ENCODE assay signal across 8 cellular contexts in genomic region chr5:65481635-65482271, GRCh38. TPM values are rescaled to one million over a fixed set of nuclear protein-coding genes. Genes with fewer than 3 reads are reported as not detected.
DNase-seq lines count a peak whose midpoint lies in the region; ATAC-seq, FAIRE-seq and TF ChIP-seq lines count a peak whose summit lies in the region.

Gene ADAMTS6, minus strand, starts transcription at chr5:65481920. Its CDS starts 8,247 bp downstream, at chr5:65473673.

- no peak for TF ChIP-seq CTCF in HEK293 (tag by site-specific recombination; IDR thresholded peaks at IDR 0.05)
- no peak for TF ChIP-seq CTCF in ascending aorta (IDR thresholded peaks at IDR 0.05)

- POLR2A ChIA-PET in HEK293 (lab: Yijun Ruan, JAX), result interaction anchor here (0.6 to 1.7 kb wide), 7 partner anchors 159 to 671 kb away, joined by 3 to 8 read pairs (median 3); no protein-coding TSS in a partner anchor

- H3K36me3 ChIP-seq in HEK293 (ENCODE audit: control insufficient read depth in 2 of 2, insufficient read depth in 1 of 2, low read length in 2 of 2) (no peaks in the 10 kb centered on the region), ascending aorta (no peaks in the 10 kb centered on the region)

- H3K9me3 ChIP-seq in HEK293 (ENCODE audit: control insufficient read depth, insufficient read depth, low read depth, low read length), result no peaks in the 10 kb centered on the region
- H3K9me3 ChIP-seq in ascending aorta, result no peaks in the 10 kb centered on the region
- H3K9me3 ChIP-seq in right cardiac atrium (ENCODE audit: control insufficient read depth, low read length), result no peaks in the 10 kb centered on the region

- H3K4me1 ChIP-seq in HEK293 (ENCODE audit: control insufficient read depth, insufficient read depth, low read length) (peaks cover 22% of the 10 kb centered on the region), ascending aorta (peaks cover 0 to 3% of the 10 kb centered on the region in 2 donors), right cardiac atrium (ENCODE audit: control insufficient read depth, insufficient read depth, low read length) (no peaks in the 10 kb centered on the region)

- CTCF ChIA-PET in HEK293 (lab: Yijun Ruan, JAX), result interaction anchor here (0.6 to 3.9 kb wide), 15 partner anchors 11 to 847 kb away, joined by 3 to 53 read pairs (median 4); no protein-coding TSS in a partner anchor

- H3K27ac ChIP-seq in HEK293 (ENCODE audit: extremely low read depth, low read depth, low read length), result peak within 1 kb of the TSS; percentile 85
- H3K27ac ChIP-seq in ascending aorta, result peak within 1 kb of the TSS; percentile 92
- H3K27ac ChIP-seq in right cardiac atrium (ENCODE audit: low read length), result peak within 1 kb of the TSS; percentile 89

- DNase-seq in NAMALWA (ENCODE audit: low spot score) (peak; percentile 96), ascending aorta (ENCODE audit: low spot score in 2 of 2) (peak; percentile 74 to 97), right cardiac atrium (peak; percentile 93 to 96 (median 95)), pulmonary artery endothelial cell (ENCODE audit: low read depth, low spot score) (peak; percentile 84), urothelium cell line (ENCODE audit: low spot score) (peak; percentile 86)
- peak; percentile 74 for DNase-seq in T-helper 2 cell treated with Interferon-gamma antibody and Interleukin-4, amounts not matched to agents 5 μg/mL and 100 μg/mL, for 36 hours (ENCODE audit: low spot score)

- H3K27ac Mint-ChIP-seq in T-helper 2 cell treated with Interferon-gamma antibody and Interleukin-4, amounts not matched to agents 5 μg/mL and 100 μg/mL, for 36 hours, result peak within 1 kb of the TSS; percentile 87

- H3K4me3 Mint-ChIP-seq in T-helper 2 cell treated with Interferon-gamma antibody and Interleukin-4, amounts not matched to agents 5 μg/mL and 100 μg/mL, for 36 hours, result no peak within 1 kb of the TSS

- H3K27me3 ChIP-seq in ascending aorta (no peaks in the 10 kb centered on the region), right cardiac atrium (ENCODE audit: control insufficient read depth, insufficient read depth) (no peaks in the 10 kb centered on the region)

- H3K4me1 Mint-ChIP-seq in T-helper 2 cell treated with Interferon-gamma antibody and Interleukin-4, amounts not matched to agents 5 μg/mL and 100 μg/mL, for 36 hours (ENCODE audit: low read depth), result peaks cover 20% of the 10 kb centered on the region

- peaks cover 3% of the 10 kb centered on the region for H3K27me3 Mint-ChIP-seq in T-helper 2 cell treated with Interferon-gamma antibody and Interleukin-4, amounts not matched to agents 5 μg/mL and 100 μg/mL, for 36 hours (ENCODE audit: low read depth)

- peak; percentile 97 to 98 for ATAC-seq in right cardiac atrium

- 0% methylated on average over 12 of the region's 12 CpGs for WGBS in right cardiac atrium

- H3K4me3 ChIP-seq in HEK293 (ENCODE audit: low read depth, low read length), result peak within 1 kb of the TSS; percentile 54
- H3K4me3 ChIP-seq in ascending aorta, result peak within 1 kb of the TSS; percentile 61 to 69
- H3K4me3 ChIP-seq in right cardiac atrium (ENCODE audit: low read length), result peak within 1 kb of the TSS; percentile 98

- peak; percentile 28 for TF ChIP-seq POLR2A in GM10847 (IDR thresholded peaks at IDR 0.05; ENCODE audit: extremely low read depth, insufficient read length)

- no peaks in the 10 kb centered on the region for H3K36me3 Mint-ChIP-seq in T-helper 2 cell treated with Interferon-gamma antibody and Interleukin-4, amounts not matched to agents 5 μg/mL and 100 μg/mL, for 36 hours (ENCODE audit: low read depth)

- no peaks in the 10 kb centered on the region for H3K9me3 Mint-ChIP-seq in T-helper 2 cell treated with Interferon-gamma antibody and Interleukin-4, amounts not matched to agents 5 μg/mL and 100 μg/mL, for 36 hours

- FAIRE-seq in urothelium cell line (lab: Jason Lieb, UNC), result peak; percentile 87

- intact Hi-C loops in ascending aorta (cut with DNase I) (loop anchor here (2.0 to 10.0 kb wide), 9 partner anchors 81 to 671 kb away; partner anchors contain the start of genes CENPK, PPWD1 and SREK1), right cardiac atrium (cut with DNase I) (loop anchor here (2.0 to 10.0 kb wide), 10 partner anchors 377 to 847 kb away; no protein-coding TSS in a partner anchor)

TF ChIP-seq in HEK293, 187 proteins besides CTCF, POLR2A, EP300 and RAD21 (continues in another document):
- TF ChIP-seq BCL11A (tag by site-specific recombination; IDR thresholded peaks at IDR 0.05; ENCODE audit: low read depth) (no peak), ZNF626 (tag by site-specific recombination; IDR thresholded peaks at IDR 0.05) (no peak), ZNF366 (tag by site-specific recombination; conservative IDR thresholded peaks at IDR 0.05) (peak; percentile 84), ZNF645 (tag by site-specific recombination; IDR thresholded peaks at IDR 0.05) (no peak), ZNF830 (tag by site-specific recombination; IDR thresholded peaks at IDR 0.05; ENCODE audit: low read depth) (no peak), ZNF654 (tag by site-specific recombination; IDR thresholded peaks at IDR 0.05; ENCODE audit: low read depth) (no peak), ZNF596 (tag by site-specific recombination; IDR thresholded peaks at IDR 0.05) (no peak), ZNF248 (tag by site-specific recombination; IDR thresholded peaks at IDR 0.05) (no peak), ZNF677 (tag by site-specific recombination; IDR thresholded peaks at IDR 0.05) (no peak), ZNF184 (tag by site-specific recombination; IDR thresholded peaks at IDR 0.05) (no peak), ZNF274 (IDR thresholded peaks at IDR 0.05; ENCODE audit: low read length) (no peak), ZNF274 (tag by site-specific recombination; IDR thresholded peaks at IDR 0.05; ENCODE audit: borderline replicate concordance) (no peak), ZNF335 (tag by site-specific recombination; conservative IDR thresholded peaks at IDR 0.05) (peak; percentile 91), GLIS2 (tag by site-specific recombination; IDR thresholded peaks at IDR 0.05) (no peak), ZNF302 (tag by site-specific recombination; IDR thresholded peaks at IDR 0.05; ENCODE audit: low read depth) (no peak), EGR2 (tag by site-specific recombination; IDR thresholded peaks at IDR 0.05; ENCODE audit: low read depth) (no peak), ZNF239 (tag by site-specific recombination; IDR thresholded peaks at IDR 0.05) (no peak), ZFP41 (tag by site-specific recombination; IDR thresholded peaks at IDR 0.05; ENCODE audit: borderline replicate concordance) (no peak), HOXD13 (CRISPR knock-in tag; IDR thresholded peaks at IDR 0.05; ENCODE audit: borderline replicate concordance) (no peak), ZNF514 (tag by site-specific recombination; IDR thresholded peaks at IDR 0.05) (no peak)
- TF ChIP-seq, protein P1, sequence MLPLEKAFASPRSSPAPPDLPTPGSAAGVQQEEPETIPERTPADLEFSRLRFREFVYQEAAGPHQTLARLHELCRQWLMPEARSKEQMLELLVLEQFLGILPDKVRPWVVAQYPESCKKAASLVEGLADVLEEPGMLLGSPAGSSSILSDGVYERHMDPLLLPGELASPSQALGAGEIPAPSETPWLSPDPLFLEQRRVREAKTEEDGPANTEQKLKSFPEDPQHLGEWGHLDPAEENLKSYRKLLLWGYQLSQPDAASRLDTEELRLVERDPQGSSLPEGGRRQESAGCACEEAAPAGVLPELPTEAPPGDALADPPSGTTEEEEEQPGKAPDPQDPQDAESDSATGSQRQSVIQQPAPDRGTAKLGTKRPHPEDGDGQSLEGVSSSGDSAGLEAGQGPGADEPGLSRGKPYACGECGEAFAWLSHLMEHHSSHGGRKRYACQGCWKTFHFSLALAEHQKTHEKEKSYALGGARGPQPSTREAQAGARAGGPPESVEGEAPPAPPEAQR (tag by site-specific recombination; IDR thresholded peaks at IDR 0.05), result no peak
- TF ChIP-seq, protein P2, sequence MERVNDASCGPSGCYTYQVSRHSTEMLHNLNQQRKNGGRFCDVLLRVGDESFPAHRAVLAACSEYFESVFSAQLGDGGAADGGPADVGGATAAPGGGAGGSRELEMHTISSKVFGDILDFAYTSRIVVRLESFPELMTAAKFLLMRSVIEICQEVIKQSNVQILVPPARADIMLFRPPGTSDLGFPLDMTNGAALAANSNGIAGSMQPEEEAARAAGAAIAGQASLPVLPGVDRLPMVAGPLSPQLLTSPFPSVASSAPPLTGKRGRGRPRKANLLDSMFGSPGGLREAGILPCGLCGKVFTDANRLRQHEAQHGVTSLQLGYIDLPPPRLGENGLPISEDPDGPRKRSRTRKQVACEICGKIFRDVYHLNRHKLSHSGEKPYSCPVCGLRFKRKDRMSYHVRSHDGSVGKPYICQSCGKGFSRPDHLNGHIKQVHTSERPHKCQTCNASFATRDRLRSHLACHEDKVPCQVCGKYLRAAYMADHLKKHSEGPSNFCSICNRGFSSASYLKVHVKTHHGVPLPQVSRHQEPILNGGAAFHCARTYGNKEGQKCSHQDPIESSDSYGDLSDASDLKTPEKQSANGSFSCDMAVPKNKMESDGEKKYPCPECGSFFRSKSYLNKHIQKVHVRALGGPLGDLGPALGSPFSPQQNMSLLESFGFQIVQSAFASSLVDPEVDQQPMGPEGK (tag by site-specific recombination; IDR thresholded peaks at IDR 0.05), result peak; percentile 90

RNA-seq across cellular contexts. Expression of gene ADAMTS6, which starts in this region (rescaled TPM):
- total RNA-seq in ascending aorta (8.9 TPM), right cardiac atrium (1 to 10 TPM in 3 of 4 donors, under 1 TPM in 1; 0.86 to 1.8 (median 1.1) TPM), pulmonary artery endothelial cell (73.1 and 117 TPM in 2 replicates)
- 0.29 TPM for polyA plus RNA-seq in right cardiac atrium

Comparison
In these comparisons a context has a peak if more than half of its experiments do, and no peak if none do; other contexts are left out.
1. Peak in every context shown above with its lines: DNase-seq, ATAC-seq, H3K4me3 ChIP-seq and H3K27ac ChIP-seq.